In the genomic region with DNA sequence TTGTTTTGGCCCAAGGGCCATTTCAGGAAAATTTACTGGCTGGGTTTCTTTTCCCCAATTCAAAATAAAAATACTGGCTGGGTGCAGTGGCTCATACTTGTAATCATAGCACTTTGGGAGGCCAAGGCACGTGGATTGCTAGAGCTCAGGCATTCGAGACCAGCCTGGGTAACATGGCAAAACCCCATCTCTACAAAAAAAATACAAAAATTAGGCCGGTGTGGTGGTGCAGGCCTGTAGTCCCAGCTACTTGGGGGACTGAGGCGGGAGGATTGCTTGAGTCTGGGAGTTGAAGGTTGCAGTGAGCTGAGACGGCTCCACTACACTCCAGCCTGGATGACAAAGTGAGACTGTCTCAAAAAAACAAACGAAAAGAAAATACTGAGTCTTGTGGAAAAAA, we compare ENCODE assay signal across 16 cellular contexts.
DNase-seq lines count a peak whose midpoint lies in the region; TF ChIP-seq lines count a peak whose summit lies in the region.
"Had no signal": no experiment of that assay in that cellular context is flagged by ENCODE, and none has a peak within 500 bp of the region (broad histone marks: within the 10 kb centered on the region; RNA-seq: fewer than 3 reads in every experiment).

No MANE protein-coding gene starts in this region.

- H3K4me3 ChIP-seq in vagina (no peak overlapping the region), Peyer's patch (no peak overlapping the region)
- H3K4me3 ChIP-seq: GM12878 had no signal

- H3K27me3 ChIP-seq in vagina, result no peaks in the 10 kb centered on the region
- no peaks in the 10 kb centered on the region for H3K27me3 ChIP-seq in Peyer's patch

- peak overlapping the region; percentile 49 for H3K27ac ChIP-seq in vagina
- H3K27ac ChIP-seq in Peyer's patch, result no peak overlapping the region
- H3K27ac ChIP-seq: C4-2B had no signal

- H3K27me3 Mint-ChIP-seq in HFFc6 (ENCODE audit: insufficient read depth) (no peaks in the 10 kb centered on the region), chondrocyte (ENCODE audit: low read depth) (no peaks in the 10 kb centered on the region), neural crest cell (ENCODE audit: low read depth) (no peaks in the 10 kb centered on the region)

- TF ChIP-seq POLR2A in vagina (IDR thresholded peaks at IDR 0.05), result no peak
- no peak for TF ChIP-seq POLR2A in Peyer's patch (IDR thresholded peaks at IDR 0.05)

- no peak for TF ChIP-seq CTCF in HFFc6 (IDR thresholded peaks at IDR 0.05)
- no peak for TF ChIP-seq CTCF in chondrocyte (IDR thresholded peaks at IDR 0.05)
- no peak for TF ChIP-seq CTCF in neural crest cell (conservative IDR thresholded peaks at IDR 0.05)
- TF ChIP-seq CTCF in vagina (IDR thresholded peaks at IDR 0.05), result no peak
- no peak for TF ChIP-seq CTCF in GM13977 (IDR thresholded peaks at IDR 0.05; ENCODE audit: extremely low read depth, insufficient read depth, missing control alignments)
- no peak for TF ChIP-seq CTCF in Peyer's patch (IDR thresholded peaks at IDR 0.05)

- in situ Hi-C loops in GM13977 (cut with MboI; ENCODE audit: low pct_unique_long_range_greater_than_20kb, low sequenced_read_pairs, unreplicated experiment), result no loop called here

- no peaks in the 10 kb centered on the region for H3K36me3 ChIP-seq in vagina
- no peaks in the 10 kb centered on the region for H3K36me3 ChIP-seq in Peyer's patch

- peaks cover 5% of the 10 kb centered on the region for H3K4me1 ChIP-seq in vagina
- H3K4me1 ChIP-seq in Peyer's patch, result no peaks in the 10 kb centered on the region

- intact Hi-C loops in vagina (cut with DNase I), result no loop called here

- DNase-seq in HFFc6 (no peak), chondrocyte (ENCODE audit: low spot score) (no peak), neural crest cell (ENCODE audit: low read depth, low spot score) (no peak), vagina (ENCODE audit: extremely low spot score in 2 of 2) (no peak), GM13977 (ENCODE audit: low spot score) (no peak), NCI-H2107 treated with DMSO at 0.1 percent for 48 hours (lab: John Stamatoyannopoulos, UW; ENCODE audit: unreplicated experiment) (no peak), Peyer's patch (no peak)
- DNase-seq: DMS53; KG1; NCI-H1048; NCI-H146; NCI-H2081 treated with DMSO at 0.1 percent for 48 hours; NCI-H69; NK-92 treated with Interleukin-12 subunit alpha and Interleukin-12 subunit beta, amount 100 ng/mL, for 24 hours had no signal

- H3K27ac Mint-ChIP-seq in HFFc6, result peak overlapping the region; percentile 96
- peak overlapping the region; percentile 75 for H3K27ac Mint-ChIP-seq in chondrocyte (ENCODE audit: unreplicated experiment)
- peak overlapping the region; percentile 81 for H3K27ac Mint-ChIP-seq in neural crest cell (ENCODE audit: unreplicated experiment)

- H3K36me3 Mint-ChIP-seq in HFFc6 (ENCODE audit: low read depth) (0 out of 2 replicates have a peak, but pooled peaks cover 6% of the 10 kb centered on the region), chondrocyte (ENCODE audit: low read depth) (peaks cover 5% of the 10 kb centered on the region), neural crest cell (ENCODE audit: low read depth) (peaks cover 37% of the 10 kb centered on the region)

- H3K4me3 Mint-ChIP-seq in HFFc6, result peak overlapping the region; percentile 68
- no peak overlapping the region for H3K4me3 Mint-ChIP-seq in chondrocyte (ENCODE audit: unreplicated experiment)
- no peak overlapping the region for H3K4me3 Mint-ChIP-seq in neural crest cell

- no peaks in the 10 kb centered on the region for H3K9me3 ChIP-seq in vagina
- H3K9me3 ChIP-seq in Peyer's patch, result no peaks in the 10 kb centered on the region

- no peaks in the 10 kb centered on the region; the same call in 1 of the 2 replicates for H3K9me3 Mint-ChIP-seq in HFFc6
- peaks cover 4% of the 10 kb centered on the region for H3K9me3 Mint-ChIP-seq in chondrocyte (ENCODE audit: low read depth)
- H3K9me3 Mint-ChIP-seq in neural crest cell, result peaks cover 12% of the 10 kb centered on the region

- H3K4me1 Mint-ChIP-seq in HFFc6 (ENCODE audit: low read depth), result peaks cover 40% of the 10 kb centered on the region
- peaks cover 22% of the 10 kb centered on the region for H3K4me1 Mint-ChIP-seq in chondrocyte (ENCODE audit: low read depth)
- peaks cover 7% of the 10 kb centered on the region for H3K4me1 Mint-ChIP-seq in neural crest cell
